8 cellular contexts compared by ENCODE assay signal in the genomic region with DNA sequence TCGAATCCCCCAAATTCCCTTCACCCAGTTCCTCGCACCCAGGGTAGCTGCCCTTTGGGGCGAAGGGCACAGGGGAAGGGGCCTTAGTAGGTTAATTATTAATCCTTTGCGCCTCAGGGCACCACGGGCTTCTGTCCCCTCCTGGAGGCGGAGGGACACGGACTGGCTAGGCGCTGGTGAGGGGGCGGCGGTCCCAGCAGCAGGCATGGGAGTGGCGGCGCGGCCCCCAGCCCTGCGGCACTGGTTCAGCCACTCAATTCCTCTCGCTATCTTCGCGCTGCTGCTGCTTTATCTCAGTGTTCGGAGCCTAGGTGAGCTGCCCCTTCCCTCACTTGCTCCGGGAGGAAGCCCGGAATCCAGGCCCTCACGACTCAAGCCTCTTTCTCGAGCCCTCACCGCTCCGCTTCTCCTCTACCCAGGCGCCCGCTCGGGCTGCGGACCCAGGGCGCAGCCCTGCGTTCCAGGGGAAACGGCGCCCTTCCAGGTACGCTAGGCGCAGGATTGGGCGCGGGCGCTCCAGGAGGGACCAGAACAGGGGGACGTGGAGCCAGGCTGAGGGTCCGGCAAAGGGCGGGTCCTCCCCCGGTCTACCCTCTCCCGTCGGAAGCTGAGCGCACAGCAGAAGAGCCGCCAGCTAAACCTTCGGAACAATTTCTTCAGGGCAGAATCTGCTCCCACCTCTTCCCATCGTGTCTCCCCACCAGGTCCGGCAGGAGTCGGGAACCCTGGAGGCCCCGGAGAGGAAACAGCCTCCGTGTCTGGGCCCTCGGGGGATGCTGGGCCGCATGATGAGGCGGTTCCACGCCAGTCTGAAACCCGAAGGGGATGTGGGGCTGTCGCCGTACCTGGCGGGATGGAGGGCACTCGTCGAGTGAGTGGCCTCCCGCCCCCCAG. TPM values are rescaled to one million over a fixed set of nuclear protein-coding genes. Genes with fewer than 3 reads are reported as not detected.
A peak's percentile ranks its signal among the peaks of the same experiment; 100 is the strongest.
DNase-seq lines count a peak whose midpoint lies in the region; ATAC-seq and TF ChIP-seq lines count a peak whose summit lies in the region.

TSS of gene GLTPD2 (plus strand) at position 158 of the 894 bp plus-strand sequence. CDS start at position 206, 48 bp downstream.

- DNase-seq in DND-41 (no peak), brain microvascular endothelial cell (no peak), lung (ENCODE audit: low spot score) (no peak), vagina (ENCODE audit: extremely low spot score in 2 of 2) (no peak), middle frontal gyrus (ENCODE audit: extremely low spot score, low spot score) (no peak), SKM-1 treated with dmso at 0.1 percent for 144 hours (lab: John Stamatoyannopoulos, UW; ENCODE audit: unreplicated experiment) (no peak)
- no peak for DNase-seq in activated CD8-positive, alpha-beta memory T cell treated with anti-CD3 and anti-CD28 coated beads, Interleukin-2, amount 50 U/mL, for 4 hours

- H4K20me1 ChIP-seq in DND-41 (ENCODE audit: insufficient read depth, low read length), result no peaks in the 10 kb centered on the region

- H3K9ac ChIP-seq in DND-41 (ENCODE audit: low read depth, low read length), result peak within 1 kb of the TSS; percentile 89

- peak within 1 kb of the TSS; percentile 96 for H2AFZ ChIP-seq in DND-41 (ENCODE audit: low read depth, low read length)

- in situ Hi-C loops in brain microvascular endothelial cell (cut with HindIII; ENCODE audit: low pct_ligation_motif_present, low sequenced_read_pairs), result no loop called here

- H3K27ac ChIP-seq in DND-41 (ENCODE audit: low read length) (peak within 1 kb of the TSS; percentile 62), brain microvascular endothelial cell (peak within 1 kb of the TSS; percentile 70), lung (ENCODE audit: low read depth in 1 of 2, low read length in 1 of 2) (peak within 1 kb of the TSS; percentile 91 to 97), vagina (peak within 1 kb of the TSS; percentile 88)

- H3K4me1 ChIP-seq in DND-41 (ENCODE audit: insufficient read depth, low read length) (peaks cover 20% of the 10 kb centered on the region), lung (ENCODE audit: control insufficient read depth in 2 of 2, insufficient read depth in 2 of 2, low read length in 2 of 2) (peaks cover 4 to 17% of the 10 kb centered on the region in 2 donors), vagina (peaks cover 48% of the 10 kb centered on the region)

- ATAC-seq in DND-41 (ENCODE audit: insufficient read depth, low read depth) (no peak), HG03175 (IDR thresholded peaks at IDR 0.05; ENCODE audit: unreplicated experiment) (peak; percentile 11), lung (ENCODE audit: insufficient read depth, low FRiP score) (no peak)

- 19 to 35% methylated on average over 58 to 62 of the region's 62 CpGs for WGBS in lung, 2 donors

- no peaks in the 10 kb centered on the region for H3K27me3 ChIP-seq in DND-41 (ENCODE audit: insufficient read depth, low read length, poor library complexity)
- peaks cover 4% of the 10 kb centered on the region for H3K27me3 ChIP-seq in brain microvascular endothelial cell (replicated peaks)
- H3K27me3 ChIP-seq in lung (ENCODE audit: control insufficient read depth, insufficient read depth), result no peaks in the 10 kb centered on the region
- H3K27me3 ChIP-seq in vagina, result no peaks in the 10 kb centered on the region

- H3K79me2 ChIP-seq in DND-41 (ENCODE audit: insufficient read depth, low read length), result peaks cover 2% of the 10 kb centered on the region; the same call in 1 of the 2 replicates

- H3K36me3 ChIP-seq in DND-41 (ENCODE audit: insufficient read depth, low read length) (no peaks in the 10 kb centered on the region), brain microvascular endothelial cell (replicated peaks) (no peaks in the 10 kb centered on the region), lung (ENCODE audit: control insufficient read depth in 2 of 2, insufficient read depth in 2 of 2, low read length in 2 of 2) (no peaks in the 10 kb centered on the region), vagina (no peaks in the 10 kb centered on the region)

- TF ChIP-seq CTCF in DND-41 (IDR thresholded peaks at IDR 0.05; ENCODE audit: borderline replicate concordance, extremely low read depth, low read length, poor library complexity, severe bottlenecking) (no peak), brain microvascular endothelial cell (IDR thresholded peaks at IDR 0.05; ENCODE audit: low read depth, low read length, missing control alignments) (peak; percentile 1), lung (IDR thresholded peaks at IDR 0.05; ENCODE audit: control extremely low read depth, extremely low read depth) (no peak), vagina (IDR thresholded peaks at IDR 0.05) (no peak)

- H3K4me3 ChIP-seq in DND-41 (ENCODE audit: low read depth in 1 of 2, low read length in 2 of 2) (peak within 1 kb of the TSS; percentile 62 to 70), brain microvascular endothelial cell (ENCODE audit: low read depth, low read length) (peak within 1 kb of the TSS; percentile 57), lung (peak within 1 kb of the TSS; percentile 50), vagina (peak within 1 kb of the TSS; percentile 60 to 80)

- intact Hi-C loops in vagina (cut with DNase I), result loop anchor here (5.0 to 10.0 kb wide), 3 partner anchors 54 to 103 kb away; partner anchors contain the start of genes ARRB2, CXCL16, MED11 and ZMYND15

- TF ChIP-seq POLR2A in vagina (IDR thresholded peaks at IDR 0.05), result no peak

- H3K9me3 ChIP-seq in DND-41 (ENCODE audit: insufficient read depth, low read length, severe bottlenecking) (no peaks in the 10 kb centered on the region), lung (ENCODE audit: control insufficient read depth in 2 of 2, insufficient read depth in 1 of 2, low read length in 1 of 2) (no peaks in the 10 kb centered on the region), vagina (no peaks in the 10 kb centered on the region)

- H3K4me2 ChIP-seq in DND-41 (ENCODE audit: insufficient read depth, low read length), result peak within 1 kb of the TSS; percentile 98

RNA-seq across cellular contexts. Expression of gene GLTPD2, which starts in this region (rescaled TPM):
- under 1 TPM in 1 of 2 donors, not detected in 1; 0.34 TPM for total RNA-seq in lung
- polyA plus RNA-seq in lung, result under 1 TPM in 1 of 2 donors, not detected in 1; 0.41 TPM
- not detected for total RNA-seq in vagina
